16 cellular contexts compared by ENCODE assay signal in the genomic region with DNA sequence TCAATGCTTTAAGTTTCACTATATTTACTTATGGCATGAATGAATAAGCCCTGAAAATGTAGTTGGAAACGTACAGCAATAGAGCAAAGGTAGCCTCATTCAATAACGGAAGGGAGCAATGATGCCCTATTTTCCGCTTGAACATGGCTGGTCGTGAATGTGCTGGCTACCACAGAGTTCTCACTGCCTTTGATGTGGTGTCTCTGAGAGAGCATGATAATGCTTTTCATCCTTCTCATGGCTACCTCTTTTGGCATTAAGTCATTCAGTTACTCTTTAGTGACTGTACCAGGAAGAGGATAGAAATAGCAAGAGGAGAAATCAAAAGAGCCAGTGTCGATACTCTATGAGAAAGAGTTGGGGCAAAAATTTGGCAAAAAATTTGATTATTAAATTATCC.
DNase-seq lines count a peak whose midpoint lies in the region; ATAC-seq, FAIRE-seq and TF ChIP-seq lines count a peak whose summit lies in the region.
"Had no signal": no experiment of that assay in that cellular context is flagged by ENCODE, and none has a peak within 500 bp of the region (broad histone marks: within the 10 kb centered on the region; RNA-seq: fewer than 3 reads in every experiment).

No MANE protein-coding gene starts in this region.

- no peaks in the 10 kb centered on the region for H3K27me3 ChIP-seq in neutrophil
- no peaks in the 10 kb centered on the region for H3K27me3 ChIP-seq in ascending aorta
- H3K27me3 ChIP-seq: thyroid gland had no signal

- H3K4me3 ChIP-seq in neutrophil (ENCODE audit: low read depth in 1 of 2, low read length in 1 of 2) (no peak overlapping the region), ascending aorta (no peak overlapping the region)
- H3K4me3 ChIP-seq: thyroid gland had no signal

- intact Hi-C loops in ascending aorta (cut with DNase I): no loop called here

- TF ChIP-seq POLR2A in GM12891 (IDR thresholded peaks at IDR 0.05; ENCODE audit: low read depth, low read length): no peak

- FAIRE-seq in GM12891 (lab: Jason Lieb, UNC): peak; percentile 62
- FAIRE-seq: G401.6, RCC 7860 had no signal

- ATAC-seq in HG02798 (IDR thresholded peaks at IDR 0.05; ENCODE audit: poor library complexity, unreplicated experiment) (peak; percentile 49), HG02870 (IDR thresholded peaks at IDR 0.05; ENCODE audit: unreplicated experiment) (no peak), HG03139 (IDR thresholded peaks at IDR 0.05; ENCODE audit: unreplicated experiment) (no peak)
- ATAC-seq: left colon; naive thymus-derived CD4-positive, alpha-beta T cell had no signal

- TF ChIP-seq CTCF in neutrophil (IDR thresholded peaks at IDR 0.05) (no peak), ascending aorta (IDR thresholded peaks at IDR 0.05) (no peak)

- H3K4me1 ChIP-seq in neutrophil (ENCODE audit: control insufficient read depth in 1 of 2, insufficient read depth in 1 of 2, low read depth in 1 of 2, low read length in 1 of 2): peaks cover 44 to 64% of the 10 kb centered on the region in 2 experiments
- H3K4me1 ChIP-seq in ascending aorta: no peaks in the 10 kb centered on the region
- H3K4me1 ChIP-seq: thyroid gland had no signal

- H3K9me3 ChIP-seq in neutrophil (no peaks in the 10 kb centered on the region), ascending aorta (no peaks in the 10 kb centered on the region)
- H3K9me3 ChIP-seq: thyroid gland had no signal

- H3K27ac ChIP-seq in neutrophil: peak overlapping the region; percentile 82
- no peak overlapping the region for H3K27ac ChIP-seq in ascending aorta
- H3K27ac ChIP-seq: thyroid gland had no signal

- no peak for DNase-seq in GM12891 (ENCODE audit: insufficient read length, low spot score)
- DNase-seq in activated T-cell treated with anti-CD3 and anti-CD28 coated beads, Interleukin-2, amount 50 U/mL, for 48 hours: peak; percentile 56 to 66
- DNase-seq in ascending aorta (ENCODE audit: low spot score in 2 of 2): no peak
- DNase-seq in GM03348 (ENCODE audit: low spot score): no peak
- DNase-seq: glutamatergic neuron; left colon; naive thymus-derived CD4-positive, alpha-beta T cell; NCI-H187; NCI-H524; thyroid gland had no signal

- no peaks in the 10 kb centered on the region for H3K36me3 ChIP-seq in neutrophil
- H3K36me3 ChIP-seq in ascending aorta: no peaks in the 10 kb centered on the region
- H3K36me3 ChIP-seq: thyroid gland had no signal

TF ChIP-seq in GM12891, 5 proteins besides CTCF, POLR2A, EP300 and RAD21:
- TF ChIP-seq TAF1 (IDR thresholded peaks at IDR 0.05; ENCODE audit: low read depth, low read length) (no peak), PAX5 (IDR thresholded peaks at IDR 0.05; ENCODE audit: insufficient read depth, low read length, severe bottlenecking) (no peak), POLR2AphosphoS5 (IDR thresholded peaks at IDR 0.05; ENCODE audit: low read depth, low read length) (no peak), POU2F2 (IDR thresholded peaks at IDR 0.05; ENCODE audit: low read depth, low read length) (no peak), SPI1 (IDR thresholded peaks at IDR 0.05; ENCODE audit: low read depth, low read length) (no peak)

Comparison
In these comparisons a context has a peak if more than half of its experiments do, and no peak if none do; other contexts are left out.
1. DNase-seq: peak in activated T-cell treated with anti-CD3 and anti-CD28 coated beads, Interleukin-2, amount 50 U/mL, for 48 hours (2 of 2); none in GM12891 (single experiment), ascending aorta (0 of 2) and GM03348 (single experiment).